Comparison of ENCODE assay signal across 23 cellular contexts in genomic region chr5:149963722-149964121, GRCh38. TPM values are rescaled to one million over a fixed set of nuclear protein-coding genes. Genes with fewer than 3 reads are reported as not detected.
DNase-seq lines count a peak whose midpoint lies in the region; TF ChIP-seq lines count a peak whose summit lies in the region.
"Had no signal": no experiment of that assay in that cellular context is flagged by ENCODE, and none has a peak within 500 bp of the region (broad histone marks: within the 10 kb centered on the region; RNA-seq: fewer than 3 reads in every experiment).

No MANE protein-coding gene starts in this region.

- DNase-seq in A673 (ENCODE audit: low spot score) (no peak), hepatocyte (ENCODE audit: low spot score) (no peak), HFFc6 (no peak), foreskin melanocyte (no peak), glutamatergic neuron (no peak)
- no peak for DNase-seq in effector memory CD4-positive, alpha-beta T cell
- DNase-seq: ACHN; C1 segment of cervical spinal cord; Calu3; CD4-positive, alpha-beta memory T cell; COR-L47; DMS53; DMS79 treated with DMSO at 0.1 percent for 48 hours; GF-D8; GM23248; H7 had no signal

- H3K36me3 ChIP-seq in A673 (ENCODE audit: insufficient read depth, low read length, poor library complexity, severe bottlenecking) (peaks cover 17% of the 10 kb centered on the region), hepatocyte (replicated peaks; ENCODE audit: insufficient read depth, low read depth) (no peaks in the 10 kb centered on the region), mucosa of rectum (ENCODE audit: control insufficient read depth in 2 of 2, insufficient read depth in 2 of 2, low read length in 2 of 2) (peaks cover 0 to 3% of the 10 kb centered on the region in 2 donors), rectal smooth muscle tissue (ENCODE audit: control insufficient read depth, insufficient read depth, low read length) (no peaks in the 10 kb centered on the region)
- H3K36me3 ChIP-seq in effector memory CD4-positive, alpha-beta T cell (ENCODE audit: control insufficient read depth, insufficient read depth, low read length), result no peaks in the 10 kb centered on the region

- H4K20me1 ChIP-seq in hepatocyte (ENCODE audit: insufficient read depth, poor library complexity, severe bottlenecking), result peaks cover 10% of the 10 kb centered on the region

- 96% methylated on average over 3 of the region's 3 CpGs for WGBS in hepatocyte (ENCODE audit: low lambda C conversion rate, missing lambda C conversion rate)

- no peaks in the 10 kb centered on the region for H3K27me3 ChIP-seq in A673 (replicated peaks; ENCODE audit: insufficient read depth, low read depth, low read length, poor library complexity)
- no peaks in the 10 kb centered on the region for H3K27me3 ChIP-seq in hepatocyte
- H3K27me3 ChIP-seq in mucosa of rectum (ENCODE audit: control insufficient read depth in 2 of 2, insufficient read depth in 2 of 2, low read length in 2 of 2), result no peaks in the 10 kb centered on the region
- no peaks in the 10 kb centered on the region for H3K27me3 ChIP-seq in rectal smooth muscle tissue (ENCODE audit: control insufficient read depth, insufficient read depth, low read length)
- H3K27me3 ChIP-seq in effector memory CD4-positive, alpha-beta T cell (replicated peaks; ENCODE audit: control insufficient read depth, insufficient read depth, low read length, poor library complexity, severe bottlenecking), result no peaks in the 10 kb centered on the region

- H3K4me1 Mint-ChIP-seq in HFFc6 (ENCODE audit: low read depth) (peaks cover 29% of the 10 kb centered on the region), glutamatergic neuron (ENCODE audit: low read depth, unreplicated experiment) (peaks cover 9% of the 10 kb centered on the region)

- H3K9me3 Mint-ChIP-seq in HFFc6 (no peaks in the 10 kb centered on the region), glutamatergic neuron (ENCODE audit: unreplicated experiment) (peaks cover 10% of the 10 kb centered on the region)
- H3K9me3 Mint-ChIP-seq: CD4-positive, alpha-beta memory T cell had no signal

- H3K4me3 Mint-ChIP-seq in HFFc6 (no peak overlapping the region), glutamatergic neuron (ENCODE audit: unreplicated experiment) (no peak overlapping the region)
- H3K4me3 Mint-ChIP-seq: CD4-positive, alpha-beta memory T cell had no signal

- TF ChIP-seq CTCF in A673 (conservative IDR thresholded peaks at IDR 0.05; ENCODE audit: low read depth, low read length) (no peak), hepatocyte (IDR thresholded peaks at IDR 0.05; ENCODE audit: poor library complexity) (no peak), HFFc6 (IDR thresholded peaks at IDR 0.05) (no peak), glutamatergic neuron (IDR thresholded peaks at IDR 0.05; ENCODE audit: partially characterized antibody, unreplicated experiment) (no peak)

- no peaks in the 10 kb centered on the region for H3K36me3 Mint-ChIP-seq in HFFc6 (ENCODE audit: low read depth)
- no peaks in the 10 kb centered on the region for H3K36me3 Mint-ChIP-seq in glutamatergic neuron (ENCODE audit: unreplicated experiment)

- no peak overlapping the region for H3K27ac Mint-ChIP-seq in HFFc6
- no peak overlapping the region for H3K27ac Mint-ChIP-seq in glutamatergic neuron (ENCODE audit: unreplicated experiment)
- H3K27ac Mint-ChIP-seq: CD4-positive, alpha-beta memory T cell had no signal

- POLR2A ChIA-PET in A673 (lab: Charles Lee; ENCODE audit: low non-redundant PET), result no interaction called here

- no peaks in the 10 kb centered on the region for H3K9me3 ChIP-seq in A673 (ENCODE audit: low read depth, low read length, poor library complexity, severe bottlenecking)
- no peaks in the 10 kb centered on the region for H3K9me3 ChIP-seq in hepatocyte (ENCODE audit: low read depth)
- no peaks in the 10 kb centered on the region for H3K9me3 ChIP-seq in mucosa of rectum (ENCODE audit: control insufficient read depth in 2 of 2, low read length in 2 of 2)
- H3K9me3 ChIP-seq in effector memory CD4-positive, alpha-beta T cell (ENCODE audit: control insufficient read depth, low read length), result no peaks in the 10 kb centered on the region

- H3K9ac ChIP-seq in mucosa of rectum (ENCODE audit: low read depth in 1 of 2, low read length in 2 of 2) (peak overlapping the region in 1 of 2 donors; percentile 44), rectal smooth muscle tissue (ENCODE audit: low read length) (no peak overlapping the region)
- H3K9ac ChIP-seq: GM23248 had no signal

- peaks cover 73% of the 10 kb centered on the region for H3K79me2 ChIP-seq in hepatocyte

- intact Hi-C loops in A673 (cut with micrococcal nuclease; ENCODE audit: unreplicated experiment), result no loop called here

- peak overlapping the region; percentile 10 for H3K27ac ChIP-seq in A673 (ENCODE audit: low read depth, low read length, poor library complexity, severe bottlenecking)
- no peak overlapping the region for H3K27ac ChIP-seq in hepatocyte
- peak overlapping the region in 1 of 2 donors; percentile 19 for H3K27ac ChIP-seq in mucosa of rectum (ENCODE audit: low read depth in 2 of 2, low read length in 2 of 2)
- no peak overlapping the region for H3K27ac ChIP-seq in rectal smooth muscle tissue (ENCODE audit: low read depth, low read length)
- no peak overlapping the region for H3K27ac ChIP-seq in effector memory CD4-positive, alpha-beta T cell (ENCODE audit: insufficient read depth, low read length, poor library complexity, severe bottlenecking)
- H3K27ac ChIP-seq: 22Rv1, GM23248 had no signal

- H3K27me3 Mint-ChIP-seq in HFFc6 (ENCODE audit: insufficient read depth) (peaks cover 3% of the 10 kb centered on the region; the same call in 1 of the 2 replicates), glutamatergic neuron (ENCODE audit: unreplicated experiment) (peaks cover 9% of the 10 kb centered on the region)
- H3K27me3 Mint-ChIP-seq: CD4-positive, alpha-beta memory T cell had no signal

- H3K4me1 ChIP-seq in A673 (ENCODE audit: insufficient read depth, low read length, poor library complexity, severe bottlenecking) (peaks cover 36% of the 10 kb centered on the region), hepatocyte (ENCODE audit: insufficient read depth) (peaks cover 17% of the 10 kb centered on the region), mucosa of rectum (ENCODE audit: control insufficient read depth in 2 of 2, insufficient read depth in 2 of 2, low read length in 2 of 2) (peaks cover 13 to 30% of the 10 kb centered on the region in 2 donors), rectal smooth muscle tissue (ENCODE audit: control insufficient read depth, insufficient read depth, low read length) (peaks cover 6% of the 10 kb centered on the region)
- H3K4me1 ChIP-seq in effector memory CD4-positive, alpha-beta T cell (ENCODE audit: control insufficient read depth, insufficient read depth, low read length, poor library complexity, severe bottlenecking), result peaks cover 13% of the 10 kb centered on the region

- no TSS peak for BruUV-seq in A673 (replicated peaks; lab: Mats Ljungman, UMichigan)

- H3K4me3 ChIP-seq in A673 (ENCODE audit: low read depth, low read length, poor library complexity, severe bottlenecking) (no peak overlapping the region), hepatocyte (no peak overlapping the region), mucosa of rectum (ENCODE audit: low read length in 2 of 2) (peak overlapping the region; percentile 41 to 46), rectal smooth muscle tissue (ENCODE audit: low read length) (peak overlapping the region; percentile 2)
- no peak overlapping the region for H3K4me3 ChIP-seq in effector memory CD4-positive, alpha-beta T cell (ENCODE audit: insufficient read depth, low read depth, low read length, poor library complexity, severe bottlenecking)
- H3K4me3 ChIP-seq: GM23248 had no signal

- CTCF ChIA-PET in A673 (lab: Charles Lee), result no interaction called here

- peak overlapping the region; percentile 39 for H3K4me2 ChIP-seq in hepatocyte

- no peaks in the 10 kb centered on the region for H3K9me2 ChIP-seq in hepatocyte (replicated peaks; ENCODE audit: insufficient read depth)

- H2AFZ ChIP-seq in hepatocyte, result no peak overlapping the region
- H2AFZ ChIP-seq: GM23248 had no signal

RNA-seq across cellular contexts. Expression of gene SLC26A2, which starts 3.2 kb away (rescaled TPM):
- total RNA-seq in A673 (2021) (83.0 and 96.6 TPM in 2 replicates), hepatocyte (160 TPM in 2 replicates), glutamatergic neuron (ENCODE audit: unreplicated experiment) (4.7 TPM)
- 33.7 and 45.7 TPM in 2 replicates for polyA plus RNA-seq in hepatocyte
- total RNA-seq in HFFc6 (2021; fragmentation: NEBNext Ultra II Directional; extraction: Animal tissue kit (Norgen Biotek cat#: 25700)), result 10 to 100 TPM in 5 of 6 experiments, 1 to 10 TPM in 1; 9.5 to 12.9 (median 11.4) TPM

RNA-seq across cellular contexts. Expression of gene PDE6A, which starts 19.1 kb away (rescaled TPM):
- total RNA-seq in A673 (2021) (0.39 and 0.49 TPM in 2 replicates), hepatocyte (3.6 and 4.6 TPM in 2 replicates), glutamatergic neuron (ENCODE audit: unreplicated experiment) (not detected)
- 3.7 and 3.9 TPM in 2 replicates for polyA plus RNA-seq in hepatocyte
- total RNA-seq in HFFc6 (2021; fragmentation: NEBNext Ultra II Directional; extraction: Animal tissue kit (Norgen Biotek cat#: 25700)), result not detected
- total RNA-seq: Calu3; CD4-positive, alpha-beta memory T cell; Daoy; G401; GM23248; H1; H7 had no signal
- polyA plus RNA-seq: BJ; CD4-positive, alpha-beta memory T cell; GM23248; H1 had no signal

RNA-seq across cellular contexts. Expression of gene TIGD6, which starts 36.7 kb away (rescaled TPM):
- total RNA-seq in A673 (2021), result 7.3 and 7.5 TPM in 2 replicates
- total RNA-seq in hepatocyte, result 4.6 and 5.0 TPM in 2 replicates
- 4.5 and 4.6 TPM in 2 replicates for polyA plus RNA-seq in hepatocyte
- 1 to 10 TPM; 6.6 to 7.5 (median 7.2) TPM for total RNA-seq in HFFc6 (2021; fragmentation: NEBNext Ultra II Directional; extraction: Animal tissue kit (Norgen Biotek cat#: 25700))
- total RNA-seq in glutamatergic neuron (ENCODE audit: unreplicated experiment), result 3.3 TPM

RNA-seq across cellular contexts. Expression of gene HMGXB3, which starts 36.8 kb away (rescaled TPM):
- 52.6 and 55.6 TPM in 2 replicates for total RNA-seq in A673 (2021)
- total RNA-seq in hepatocyte, result 32.8 and 47.5 TPM in 2 replicates
- 23.4 and 24.6 TPM in 2 replicates for polyA plus RNA-seq in hepatocyte
- total RNA-seq in HFFc6 (2021; fragmentation: NEBNext Ultra II Directional; extraction: Animal tissue kit (Norgen Biotek cat#: 25700)), result 10 to 100 TPM; 38.2 to 42.5 (median 40.5) TPM
- 48.6 TPM for total RNA-seq in glutamatergic neuron (ENCODE audit: unreplicated experiment)

Comparison
In these comparisons a context has a peak if more than half of its experiments do, and no peak if none do; other contexts are left out.
1. H3K4me3 ChIP-seq: peak in mucosa of rectum (2 of 2) and rectal smooth muscle tissue (single experiment); none in A673 (single experiment), hepatocyte (single experiment) and effector memory CD4-positive, alpha-beta T cell (single experiment).